13 cellular contexts compared by ENCODE assay signal in genomic region chr7:55021951-55022617, GRCh38. TPM values are rescaled to one million over a fixed set of nuclear protein-coding genes. Genes with fewer than 3 reads are reported as not detected.
DNase-seq lines count a peak whose midpoint lies in the region; ATAC-seq and TF ChIP-seq lines count a peak whose summit lies in the region.
"Had no signal": no experiment of that assay in that cellular context is flagged by ENCODE, and none has a peak within 500 bp of the region (broad histone marks: within the 10 kb centered on the region; RNA-seq: fewer than 3 reads in every experiment).

No MANE protein-coding gene starts in this region.

- no peak for TF ChIP-seq POLR2A in sigmoid colon (IDR thresholded peaks at IDR 0.05)

- no peaks in the 10 kb centered on the region for H3K27me3 ChIP-seq in sigmoid colon

- ATAC-seq in HG02642 (IDR thresholded peaks at IDR 0.05; ENCODE audit: poor library complexity, unreplicated experiment) (no peak), GM19023 (IDR thresholded peaks at IDR 0.05; ENCODE audit: unreplicated experiment) (no peak)
- ATAC-seq: activated T-cell treated with anti-CD3 and anti-CD28 coated beads, Interleukin-2, amount 50 U/mL, for 72 hours; stimulated activated naive B cell treated with anti-CD40 and anti-IgM and Interleukin-4, amounts not matched to agents 10 μg/mL and 1 μg/mL and 100 μg/mL, for 72 hours had no signal

- WGBS in sigmoid colon, 2 donors, result 83 to 89% methylated on average over 13 of the region's 13 CpGs

- H3K4me1 ChIP-seq in sigmoid colon, result peaks cover 0 to 46% (median 42%) of the 10 kb centered on the region in 4 donors

- no peak for TF ChIP-seq EP300 in sigmoid colon (IDR thresholded peaks at IDR 0.05)

- peak; percentile 68 for DNase-seq in AG10803 (ENCODE audit: low read depth)
- peak; percentile 52 for DNase-seq in RWPE1 (ENCODE audit: low spot score)
- DNase-seq in foreskin fibroblast, result peak in 1 of 2 donors; percentile 47
- no peak for DNase-seq in sigmoid colon
- DNase-seq in DMS 273 (lab: John Stamatoyannopoulos, UW; ENCODE audit: unreplicated experiment), result no peak
- DNase-seq in DMS 273 treated with DMSO at 0.1 percent for 48 hours (lab: John Stamatoyannopoulos, UW), result no peak
- DNase-seq: activated CD4-positive, CD25-positive, alpha-beta regulatory T cell; activated T-cell treated with anti-CD3 and anti-CD28 coated beads, Interleukin-2, amount 50 U/mL, for 72 hours; CD4-positive, CD25-positive, alpha-beta regulatory T cell; central memory CD4-positive, alpha-beta T cell; stimulated activated naive B cell treated with anti-CD40 and anti-IgM and Interleukin-4, amounts not matched to agents 10 μg/mL and 1 μg/mL and 100 μg/mL, for 72 hours had no signal

- H3K27ac ChIP-seq in RWPE1 (peak overlapping the region; percentile 99), sigmoid colon (peak overlapping the region; percentile 93 to 97 (median 94))

- H3K4me3 ChIP-seq in AG10803 (ENCODE audit: low read length) (peak overlapping the region; percentile 74), foreskin fibroblast (ENCODE audit: low read depth in 1 of 2, low read length in 2 of 2) (peak overlapping the region; percentile 75 to 79), sigmoid colon (no peak overlapping the region)

- CTCF ChIA-PET in RWPE1 (lab: Yijun Ruan, JAX), result interaction anchor here (0.5 to 3.0 kb wide), 4 partner anchors 135 to 234 kb away, joined by 3 to 12 read pairs (median 3); no protein-coding TSS in a partner anchor

- POLR2A ChIA-PET in RWPE1 (lab: Yijun Ruan, JAX; ENCODE audit: low non-redundant PET), result no interaction called here

- intact Hi-C loops in sigmoid colon (cut with DNase I), result loop anchor here (5.0 kb wide), 1 partner anchor 40 kb away; no protein-coding TSS in a partner anchor

- no peaks in the 10 kb centered on the region for H3K9me3 ChIP-seq in sigmoid colon

- no peak for TF ChIP-seq CTCF in AG10803 (conservative IDR thresholded peaks at IDR 0.05; ENCODE audit: low read length)
- TF ChIP-seq CTCF in RWPE1 (conservative IDR thresholded peaks at IDR 0.05; ENCODE audit: low read depth), result no peak
- TF ChIP-seq CTCF in foreskin fibroblast (IDR thresholded peaks at IDR 0.05; ENCODE audit: low read depth, low read length), result no peak
- no peak for TF ChIP-seq CTCF in sigmoid colon (IDR thresholded peaks at IDR 0.05)

- no peaks in the 10 kb centered on the region for H3K36me3 ChIP-seq in sigmoid colon

RNA-seq across cellular contexts. Expression of gene EGFR, which starts 3.3 kb away (rescaled TPM):
- 10 to 100 TPM; 35.6 to 61.5 (median 40.8) TPM for total RNA-seq in sigmoid colon
- polyA plus RNA-seq in sigmoid colon, result 10 to 100 TPM in 1 of 3 donors, 1 to 10 TPM in 2; 3.6 to 10.7 (median 5.5) TPM
- total RNA-seq: CD4-positive, CD25-positive, alpha-beta regulatory T cell had no signal
- polyA plus RNA-seq: CD4-positive, CD25-positive, alpha-beta regulatory T cell had no signal

Comparison
In these comparisons a context has a peak if more than half of its experiments do, and no peak if none do; other contexts are left out.
1. DNase-seq: peak in AG10803 (single experiment) and RWPE1 (single experiment); none in sigmoid colon (single experiment), DMS 273 (single experiment) and DMS 273 treated with DMSO at 0.1 percent for 48 hours (single experiment).
2. H3K4me3 ChIP-seq: peak in AG10803 (single experiment) and foreskin fibroblast (2 of 2); none in sigmoid colon (0 of 4).